8 cellular contexts compared by ENCODE assay signal in the genomic region with DNA sequence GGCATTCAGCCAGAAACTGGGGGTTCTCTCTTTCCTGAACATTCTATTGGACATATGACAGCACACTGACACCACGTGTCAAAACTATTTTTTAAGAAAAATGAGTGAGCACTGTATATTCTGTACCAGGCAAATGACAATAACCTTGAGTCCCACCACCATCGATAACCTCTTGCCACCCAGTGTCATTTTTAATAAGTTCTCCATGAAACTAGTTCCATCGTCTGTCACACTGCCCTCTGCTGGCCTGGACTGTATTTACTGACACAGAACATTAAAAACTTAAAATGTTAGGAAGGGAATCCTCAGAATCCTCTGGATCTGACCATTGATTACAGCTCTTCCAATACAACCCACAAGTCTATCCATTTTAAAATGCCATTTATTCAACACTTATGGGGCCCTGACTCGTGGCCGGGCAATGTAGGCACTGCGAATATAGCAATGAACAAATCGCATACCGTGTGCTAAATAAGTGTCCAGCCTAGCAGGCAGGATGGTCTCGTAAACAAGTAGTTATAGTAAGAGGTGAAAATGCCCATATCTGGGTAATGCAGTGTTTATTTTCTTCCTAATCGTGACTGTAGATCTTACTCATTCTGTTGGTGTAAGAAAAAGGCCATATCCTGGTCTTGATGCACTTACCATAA. TPM values are rescaled to one million over a fixed set of nuclear protein-coding genes. Genes with fewer than 3 reads are reported as not detected.
DNase-seq lines count a peak whose midpoint lies in the region; ATAC-seq and TF ChIP-seq lines count a peak whose summit lies in the region.

No MANE protein-coding gene starts in this region.

- CTCF ChIA-PET in activated naive CD4-positive, alpha-beta T cell treated with anti-CD3 and anti-CD28 coated beads for 36 hours (lab: Charles Lee) = interaction anchor here (0.5 to 1.3 kb wide), 4 partner anchors 30 to 260 kb away, joined by 3 to 4 read pairs (median 3); no protein-coding TSS in a partner anchor

- no peak for ATAC-seq in Right ventricle myocardium superior (ENCODE audit: poor library complexity)
- no peak for ATAC-seq in HG03280 (IDR thresholded peaks at IDR 0.05; ENCODE audit: unreplicated experiment)

- no peak overlapping the region for H3K27ac Mint-ChIP-seq in activated naive CD4-positive, alpha-beta T cell treated with anti-CD3 and anti-CD28 coated beads for 36 hours

- H3K36me3 Mint-ChIP-seq in activated naive CD4-positive, alpha-beta T cell treated with anti-CD3 and anti-CD28 coated beads for 36 hours (ENCODE audit: low read depth) = no peaks in the 10 kb centered on the region

- peak; percentile 80 for TF ChIP-seq CTCF in GM13977 (IDR thresholded peaks at IDR 0.05; ENCODE audit: extremely low read depth, insufficient read depth, missing control alignments)

- H3K27me3 Mint-ChIP-seq in activated naive CD4-positive, alpha-beta T cell treated with anti-CD3 and anti-CD28 coated beads for 36 hours (ENCODE audit: low read depth) = peaks cover 5% of the 10 kb centered on the region

- intact Hi-C loops in activated naive CD4-positive, alpha-beta T cell treated with anti-CD3 and anti-CD28 coated beads for 36 hours (cut with micrococcal nuclease) = loop anchor here (1.0 to 10.0 kb wide), 5 partner anchors 190 to 810 kb away; no protein-coding TSS in a partner anchor
- intact Hi-C loops in Right ventricle myocardium superior (cut with DNase I) = no loop called here

- no peak overlapping the region for H3K4me3 Mint-ChIP-seq in activated naive CD4-positive, alpha-beta T cell treated with anti-CD3 and anti-CD28 coated beads for 36 hours

- no peaks in the 10 kb centered on the region for H3K9me3 Mint-ChIP-seq in activated naive CD4-positive, alpha-beta T cell treated with anti-CD3 and anti-CD28 coated beads for 36 hours

- in situ Hi-C loops in GM13977 (cut with MboI; ENCODE audit: low pct_unique_long_range_greater_than_20kb, low sequenced_read_pairs, unreplicated experiment) = loop anchor here (25.0 kb wide), 1 partner anchor 492 kb away; the partner anchor contains the start of gene HACD1

- no peaks in the 10 kb centered on the region for H3K4me1 Mint-ChIP-seq in activated naive CD4-positive, alpha-beta T cell treated with anti-CD3 and anti-CD28 coated beads for 36 hours (ENCODE audit: low read depth)

- DNase-seq in AG08396 (ENCODE audit: low spot score) (peak; percentile 40), GM13977 (ENCODE audit: low spot score) (peak; percentile 34), NOMO-1 treated with dmso at 0.1 percent for 144 hours (lab: John Stamatoyannopoulos, UW; ENCODE audit: unreplicated experiment) (peak; percentile 8), Right ventricle myocardium superior (peak; percentile 64), renal cortical epithelial cell (ENCODE audit: low read depth) (peak; percentile 20), NCI-H2081 treated with DMSO at 0.1 percent for 48 hours (lab: John Stamatoyannopoulos, UW) (no peak)
- DNase-seq in activated naive CD4-positive, alpha-beta T cell treated with anti-CD3 and anti-CD28 coated beads for 36 hours = peak; percentile 63

RNA-seq across cellular contexts. Expression of gene CACNB2, which starts 35.9 kb away (rescaled TPM):
- not detected for total RNA-seq in activated naive CD4-positive, alpha-beta T cell treated with anti-CD3 and anti-CD28 coated beads for 36 hours
- total RNA-seq in Right ventricle myocardium superior = 45.7 TPM
- not detected in 2 replicates for total RNA-seq in renal cortical epithelial cell

Comparison
In these comparisons a context has a peak if more than half of its experiments do, and no peak if none do; other contexts are left out.
1. RNA of gene CACNB2, which starts 35.9 kb away (total RNA-seq): 45.7 TPM in Right ventricle myocardium superior (single experiment); not detected in activated naive CD4-positive, alpha-beta T cell treated with anti-CD3 and anti-CD28 coated beads for 36 hours and not detected in renal cortical epithelial cell; every median in the first group is over 10 times any median in the second.